Comparison of ENCODE assay signal across 8 cellular contexts in genomic region chr17:36591434-36592315, GRCh38. TPM values are rescaled to one million over a fixed set of nuclear protein-coding genes. Genes with fewer than 3 reads are reported as not detected.
A peak's percentile ranks its signal among the peaks of the same experiment; 100 is the strongest.
DNase-seq lines count a peak whose midpoint lies in the region; ATAC-seq and TF ChIP-seq lines count a peak whose summit lies in the region.

DHRS11 (plus strand) TSS chr17:36591879; CDS start chr17:36592010, 131 bp downstream.

- DNase-seq in DND-41 (peak; percentile 83), MG63 (peak; percentile 90), SK-N-MC (ENCODE audit: low read depth, low spot score) (no peak), glomerular visceral epithelial cell (ENCODE audit: extremely low spot score) (peak; percentile 85), osteoblast (ENCODE audit: insufficient read length, low spot score, missing footprints) (peak; percentile 99), suprapubic skin (ENCODE audit: low spot score in 2 of 2) (peak; percentile 85 to 90)

- no peaks in the 10 kb centered on the region for H3K27me3 ChIP-seq in DND-41 (ENCODE audit: insufficient read depth, low read length, poor library complexity)
- H3K27me3 ChIP-seq in MG63, result no peaks in the 10 kb centered on the region
- H3K27me3 ChIP-seq in osteoblast (ENCODE audit: insufficient read depth, low read length), result no peaks in the 10 kb centered on the region
- no peaks in the 10 kb centered on the region for H3K27me3 ChIP-seq in suprapubic skin

- TF ChIP-seq EP300 in suprapubic skin (IDR thresholded peaks at IDR 0.05), result no peak

- H3K9me3 ChIP-seq in DND-41 (ENCODE audit: insufficient read depth, low read length, severe bottlenecking) (no peaks in the 10 kb centered on the region), MG63 (no peaks in the 10 kb centered on the region), SK-N-MC (ENCODE audit: low read depth, low read length) (no peaks in the 10 kb centered on the region), osteoblast (ENCODE audit: low read depth, low read length) (no peaks in the 10 kb centered on the region), suprapubic skin (no peaks in the 10 kb centered on the region)

- no peaks in the 10 kb centered on the region for H3K9me3 Mint-ChIP-seq in activated naive CD4-positive, alpha-beta T cell treated with anti-CD3 and anti-CD28 coated beads, Interleukin-2, amount 50 U/mL, for 24 hours

- peaks cover 32% of the 10 kb centered on the region for H3K36me3 ChIP-seq in DND-41 (ENCODE audit: insufficient read depth, low read length)
- peaks cover 47% of the 10 kb centered on the region for H3K36me3 ChIP-seq in MG63
- H3K36me3 ChIP-seq in SK-N-MC (ENCODE audit: insufficient read depth, low read length), result peaks cover 32% of the 10 kb centered on the region
- H3K36me3 ChIP-seq in osteoblast (ENCODE audit: insufficient read depth, low read length), result peaks cover 29% of the 10 kb centered on the region
- peaks cover 34% of the 10 kb centered on the region for H3K36me3 ChIP-seq in suprapubic skin

- peaks cover 3% of the 10 kb centered on the region for H3K36me3 Mint-ChIP-seq in activated naive CD4-positive, alpha-beta T cell treated with anti-CD3 and anti-CD28 coated beads, Interleukin-2, amount 50 U/mL, for 24 hours

- H3K4me1 Mint-ChIP-seq in activated naive CD4-positive, alpha-beta T cell treated with anti-CD3 and anti-CD28 coated beads, Interleukin-2, amount 50 U/mL, for 24 hours, result peaks cover 34% of the 10 kb centered on the region

- H3K27ac Mint-ChIP-seq in activated naive CD4-positive, alpha-beta T cell treated with anti-CD3 and anti-CD28 coated beads, Interleukin-2, amount 50 U/mL, for 24 hours, result peak within 1 kb of the TSS; percentile 84

- whole genome bisulfite sequencing in suprapubic skin, result 4% methylated on average over 26 of the region's 87 CpGs

- H3K27ac ChIP-seq in DND-41 (ENCODE audit: low read length) (peak within 1 kb of the TSS; percentile 63), SK-N-MC (peak within 1 kb of the TSS; percentile 66), osteoblast (ENCODE audit: low read depth, low read length) (peak within 1 kb of the TSS; percentile 59), suprapubic skin (peak within 1 kb of the TSS; percentile 61)

- ATAC-seq in DND-41 (ENCODE audit: insufficient read depth, low read depth) (peak; percentile 95), GM21825 (IDR thresholded peaks at IDR 0.05; ENCODE audit: unreplicated experiment) (peak; percentile 70)

- no peak for TF ChIP-seq POLR2A in suprapubic skin (IDR thresholded peaks at IDR 0.05)

- H3K27me3 Mint-ChIP-seq in activated naive CD4-positive, alpha-beta T cell treated with anti-CD3 and anti-CD28 coated beads, Interleukin-2, amount 50 U/mL, for 24 hours, result no peaks in the 10 kb centered on the region

- H3K9ac ChIP-seq in DND-41 (ENCODE audit: low read depth, low read length) (peak within 1 kb of the TSS; percentile 75), SK-N-MC (ENCODE audit: insufficient read length) (peak within 1 kb of the TSS; percentile 83)

- TF ChIP-seq CTCF in DND-41 (IDR thresholded peaks at IDR 0.05; ENCODE audit: borderline replicate concordance, extremely low read depth, low read length, poor library complexity, severe bottlenecking), result peak; percentile 24
- no peak for TF ChIP-seq CTCF in osteoblast (IDR thresholded peaks at IDR 0.05; ENCODE audit: extremely low read depth, low read depth, low read length)
- no peak for TF ChIP-seq CTCF in suprapubic skin (IDR thresholded peaks at IDR 0.05)

- H3K4me3 ChIP-seq in DND-41 (ENCODE audit: low read depth in 1 of 2, low read length in 2 of 2), result peak within 1 kb of the TSS; percentile 62 to 83
- peak within 1 kb of the TSS; percentile 64 for H3K4me3 ChIP-seq in MG63
- peak within 1 kb of the TSS; percentile 91 for H3K4me3 ChIP-seq in SK-N-MC
- peak within 1 kb of the TSS; percentile 85 for H3K4me3 ChIP-seq in osteoblast (ENCODE audit: insufficient read depth, low read length)
- H3K4me3 ChIP-seq in suprapubic skin, result peak within 1 kb of the TSS; percentile 83

- H3K4me2 ChIP-seq in DND-41 (ENCODE audit: insufficient read depth, low read length), result peak within 1 kb of the TSS; percentile 84
- H3K4me2 ChIP-seq in osteoblast (ENCODE audit: insufficient read depth, low read length), result peak within 1 kb of the TSS; percentile 90

- H3K4me3 Mint-ChIP-seq in activated naive CD4-positive, alpha-beta T cell treated with anti-CD3 and anti-CD28 coated beads, Interleukin-2, amount 50 U/mL, for 24 hours, result peak within 1 kb of the TSS; percentile 86

- peak within 1 kb of the TSS; percentile 85 for H2AFZ ChIP-seq in DND-41 (ENCODE audit: low read depth, low read length)
- H2AFZ ChIP-seq in osteoblast (ENCODE audit: low read length), result peak within 1 kb of the TSS; percentile 43

- peaks cover 6% of the 10 kb centered on the region; the same call in 1 of the 2 replicates for H3K79me2 ChIP-seq in DND-41 (ENCODE audit: insufficient read depth, low read length)
- peaks cover 16% of the 10 kb centered on the region for H3K79me2 ChIP-seq in osteoblast (ENCODE audit: insufficient read depth, low read length)

- peaks cover 3% of the 10 kb centered on the region; the same call in 1 of the 2 replicates for H4K20me1 ChIP-seq in DND-41 (ENCODE audit: insufficient read depth, low read length)
- H4K20me1 ChIP-seq in osteoblast (ENCODE audit: insufficient read depth, low read length), result peaks cover 6% of the 10 kb centered on the region

- H3K4me1 ChIP-seq in DND-41 (ENCODE audit: insufficient read depth, low read length) (peaks cover 24% of the 10 kb centered on the region), osteoblast (ENCODE audit: insufficient read depth, low read length) (peaks cover 18% of the 10 kb centered on the region), suprapubic skin (peaks cover 39% of the 10 kb centered on the region)

RNA-seq across cellular contexts. Expression of gene DHRS11, which starts in this region (rescaled TPM):
- 17.4 and 18.0 TPM in 2 replicates for total RNA-seq in MG63 (2014; rRNA removed; shearing (Covaris generic); ENCODE audit: low replicate concordance)
- total RNA-seq in osteoblast (2.9 and 3.3 TPM in 2 replicates), suprapubic skin (10 to 100 TPM; 10.5 to 19.7 (median 16.9) TPM)
